25 cellular contexts compared by ENCODE assay signal in genomic region chr16:49799172-49799571, GRCh38. TPM values are rescaled to one million over a fixed set of nuclear protein-coding genes. Genes with fewer than 3 reads are reported as not detected.
DNase-seq lines count a peak whose midpoint lies in the region; ATAC-seq, FAIRE-seq and TF ChIP-seq lines count a peak whose summit lies in the region.
"Had no signal": no experiment of that assay in that cellular context is flagged by ENCODE, and none has a peak within 500 bp of the region (broad histone marks: within the 10 kb centered on the region; RNA-seq: fewer than 3 reads in every experiment).

No MANE protein-coding gene starts in this region.

- H3K36me3 Mint-ChIP-seq in WTC11 (no peaks in the 10 kb centered on the region), T-cell (no peaks in the 10 kb centered on the region)
- H3K36me3 Mint-ChIP-seq: activated CD4-positive, alpha-beta memory T cell treated with anti-CD3 and anti-CD28 coated beads for 36 hours; CD14-positive monocyte; mesothelial cell of epicardium had no signal

- no peak for TF ChIP-seq CTCF in WTC11 (IDR thresholded peaks at IDR 0.05)

- CTCF ChIA-PET in WTC11 (lab: Charles Lee) (interaction anchor here (0.5 to 1.7 kb wide), 13 partner anchors 13 to 327 kb away, joined by 3 to 8 read pairs (median 3); partner anchors contain the start of gene CNEP1R1), T-cell (lab: Charles Lee) (no interaction called here)

- H3K4me1 Mint-ChIP-seq in WTC11 (peaks cover 35% of the 10 kb centered on the region), T-cell (no peaks in the 10 kb centered on the region)
- H3K4me1 Mint-ChIP-seq: central memory CD8-positive, alpha-beta T cell; stimulated activated naive CD8-positive, alpha-beta T cell treated with anti-CD3 and anti-CD28 coated beads, Interleukin-15, amount 100 ng/mL, for 72 hours had no signal

- DNase-seq in DMS 273 treated with DMSO at 0.1 percent for 48 hours (lab: John Stamatoyannopoulos, UW) (peak; percentile 30), HTR-8/SVneo (ENCODE audit: insufficient read length, low spot score) (peak; percentile 26), WTC11 (ENCODE audit: low spot score) (peak; percentile 39), iPS-NIHi7 (ENCODE audit: extremely low spot score) (peak; percentile 64), T-cell (no peak), EL (no peak), activated T-cell treated with anti-CD3 and anti-CD28 coated beads for 4 hours (no peak)
- DNase-seq: activated CD4-positive, alpha-beta memory T cell treated with anti-CD3 and anti-CD28 coated beads for 36 hours; activated CD4-positive, CD25-positive, alpha-beta regulatory T cell; activated gamma-delta T cell treated with Interleukin-2 at 50 U/mL for 16 hours; amniotic stem cell; gastrocnemius medialis; GF-D8; GM23248; left colon; SK-N-SH; stimulated activated CD4-positive, alpha-beta T cell treated with anti-CD3 and anti-CD28 coated beads, Interleukin-4, amount 100 ng/mL, for 1 hour; stimulated activated naive CD8-positive, alpha-beta T cell treated with anti-CD3 and anti-CD28 coated beads, Interleukin-15, amount 100 ng/mL, for 72 hours; transverse colon had no signal

- H3K4me3 Mint-ChIP-seq in WTC11 (no peak overlapping the region), T-cell (no peak overlapping the region)
- H3K4me3 Mint-ChIP-seq: activated CD4-positive, alpha-beta memory T cell treated with anti-CD3 and anti-CD28 coated beads for 36 hours; CD14-positive monocyte; central memory CD8-positive, alpha-beta T cell; mesothelial cell of epicardium; stimulated activated naive CD8-positive, alpha-beta T cell treated with anti-CD3 and anti-CD28 coated beads, Interleukin-15, amount 100 ng/mL, for 72 hours had no signal

- H3K27me3 Mint-ChIP-seq in WTC11 (ENCODE audit: low read depth), result no peaks in the 10 kb centered on the region
- H3K27me3 Mint-ChIP-seq in T-cell, result peaks cover 4 to 6% of the 10 kb centered on the region in 2 donors
- H3K27me3 Mint-ChIP-seq: stimulated activated naive CD8-positive, alpha-beta T cell treated with anti-CD3 and anti-CD28 coated beads, Interleukin-15, amount 100 ng/mL, for 72 hours had no signal

- H3K9me3 Mint-ChIP-seq in WTC11 (no peaks in the 10 kb centered on the region), T-cell (no peaks in the 10 kb centered on the region)
- H3K9me3 Mint-ChIP-seq: activated CD4-positive, alpha-beta memory T cell treated with anti-CD3 and anti-CD28 coated beads for 36 hours; CD14-positive monocyte; central memory CD8-positive, alpha-beta T cell; mesothelial cell of epicardium; stimulated activated naive CD8-positive, alpha-beta T cell treated with anti-CD3 and anti-CD28 coated beads, Interleukin-15, amount 100 ng/mL, for 72 hours had no signal

- H3K27ac Mint-ChIP-seq in WTC11, result peak overlapping the region; percentile 91
- no peak overlapping the region for H3K27ac Mint-ChIP-seq in T-cell
- H3K27ac Mint-ChIP-seq: activated CD4-positive, alpha-beta memory T cell treated with anti-CD3 and anti-CD28 coated beads for 36 hours; CD14-positive monocyte; mesothelial cell of epicardium; stimulated activated naive CD8-positive, alpha-beta T cell treated with anti-CD3 and anti-CD28 coated beads, Interleukin-15, amount 100 ng/mL, for 72 hours had no signal

- no peak for FAIRE-seq in HTR-8/SVneo (lab: Jason Lieb, UNC)

- POLR2A ChIA-PET in WTC11 (lab: Charles Lee) (no interaction called here), T-cell (lab: Charles Lee) (no interaction called here)

- ATAC-seq in WTC11 (peak; percentile 62), T-cell (replicated peaks in 1 of 4) (no peak), HG02571 (IDR thresholded peaks at IDR 0.05; ENCODE audit: unreplicated experiment) (no peak)
- ATAC-seq: gastrocnemius medialis; left colon; stimulated activated naive CD8-positive, alpha-beta T cell treated with anti-CD3 and anti-CD28 coated beads, Interleukin-15, amount 100 ng/mL, for 72 hours had no signal

TF ChIP-seq in WTC11, 78 proteins besides CTCF, POLR2A, EP300 and RAD21:
- TF ChIP-seq ERG (CRISPR knock-in tag; IDR thresholded peaks at IDR 0.05), result no peak
- TF ChIP-seq CREM (CRISPR knock-in tag; IDR thresholded peaks at IDR 0.05), result no peak
- TF ChIP-seq SP1 (CRISPR knock-in tag; conservative IDR thresholded peaks at IDR 0.05), result no peak
- TF ChIP-seq EMX1 (CRISPR knock-in tag; IDR thresholded peaks at IDR 0.05), result no peak
- no peak for TF ChIP-seq ARID4B (CRISPR knock-in tag; IDR thresholded peaks at IDR 0.05; ENCODE audit: borderline replicate concordance)
- TF ChIP-seq MXD4 (CRISPR knock-in tag; IDR thresholded peaks at IDR 0.05; ENCODE audit: borderline replicate concordance), result no peak
- TF ChIP-seq MYBL2 (CRISPR knock-in tag; IDR thresholded peaks at IDR 0.05), result no peak
- TF ChIP-seq ZNF281 (CRISPR knock-in tag; IDR thresholded peaks at IDR 0.05), result no peak
- TF ChIP-seq GRHL2 (CRISPR knock-in tag; IDR thresholded peaks at IDR 0.05; ENCODE audit: insufficient replicate concordance, severe bottlenecking), result no peak
- TF ChIP-seq SMAD4 (CRISPR knock-in tag; IDR thresholded peaks at IDR 0.05), result no peak
- TF ChIP-seq FOXJ3 (CRISPR knock-in tag; IDR thresholded peaks at IDR 0.05; ENCODE audit: borderline replicate concordance), result no peak

RNA-seq across cellular contexts. Expression of gene ZNF423, which starts 56.7 kb away (rescaled TPM):
- total RNA-seq in WTC11 (2021), result 37.6 to 38.8 TPM (median 38.6 TPM) in 3 replicates
- under 1 TPM in 2 of 5 donors, not detected in 3; 0.07 to 0.12 TPM for total RNA-seq in T-cell
- total RNA-seq: activated CD4-positive, alpha-beta memory T cell treated with anti-CD3 and anti-CD28 coated beads for 36 hours; HT1080; LHCN-M2 had no signal

Comparison
In these comparisons a context has a peak if more than half of its experiments do, and no peak if none do; other contexts are left out.
1. DNase-seq: peak in DMS 273 treated with DMSO at 0.1 percent for 48 hours (single experiment), HTR-8/SVneo (single experiment), WTC11 (single experiment) and iPS-NIHi7 (single experiment); none in T-cell (0 of 34), EL (single experiment) and activated T-cell treated with anti-CD3 and anti-CD28 coated beads for 4 hours (single experiment).
2. RNA of gene ZNF423, which starts 56.7 kb away (total RNA-seq): 37.6 to 38.8 TPM in WTC11; 0.07 to 0.12 TPM in T-cell; every median in the first group is over 10 times any median in the second.